8 cellular contexts compared by ENCODE assay signal in the genomic region with DNA sequence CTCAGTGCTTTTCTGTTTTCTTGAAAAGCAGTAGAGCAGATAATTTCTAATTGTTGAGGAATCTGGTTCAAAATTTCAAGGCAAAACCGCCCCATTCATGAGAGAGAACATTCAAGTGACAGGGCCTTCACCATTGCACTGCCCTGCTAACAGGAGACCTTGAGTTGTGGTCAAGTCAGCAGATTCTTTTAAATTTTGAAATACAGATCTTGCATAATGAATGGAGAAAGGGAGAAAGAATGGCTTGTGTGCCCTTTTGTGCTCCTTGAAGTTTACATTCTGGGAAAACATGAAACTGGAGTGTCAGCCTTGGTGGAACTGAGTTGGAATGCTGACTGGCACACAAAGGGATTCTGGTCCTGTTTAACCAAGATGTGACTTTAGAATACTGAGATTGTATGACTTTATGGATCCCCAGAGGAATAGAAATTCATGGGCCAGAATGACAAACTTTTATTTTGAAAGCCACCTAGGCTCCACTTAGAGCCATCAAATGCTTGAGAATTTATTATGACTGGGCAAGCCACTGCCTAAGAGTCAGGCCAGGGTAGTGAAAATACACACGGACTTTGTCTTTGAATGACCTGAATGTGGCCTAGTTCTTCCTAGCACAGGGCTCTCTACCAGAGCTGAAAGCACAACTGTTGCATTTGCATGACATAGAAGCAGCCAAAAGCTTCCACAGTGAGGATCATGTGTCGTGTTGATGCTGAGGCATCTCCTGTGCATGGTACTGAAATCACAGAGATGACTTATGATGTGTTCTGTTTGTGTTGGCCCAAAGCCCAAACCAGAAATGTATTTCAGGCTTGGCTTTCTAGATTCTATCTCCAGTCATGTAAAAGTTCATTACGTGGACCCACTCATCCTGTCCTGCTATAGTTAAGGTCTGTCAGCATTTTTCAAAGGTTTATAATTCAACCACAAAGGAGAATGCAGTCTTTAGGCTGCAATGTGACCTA.
A peak's percentile ranks its signal among the peaks of the same experiment; 100 is the strongest.
DNase-seq lines count a peak whose midpoint lies in the region; ATAC-seq and TF ChIP-seq lines count a peak whose summit lies in the region.

No MANE protein-coding gene starts in this region.

- H3K9me3 ChIP-seq in HAP-1 (no peaks in the 10 kb centered on the region), heart left ventricle (no peaks in the 10 kb centered on the region), skeletal muscle tissue (ENCODE audit: control insufficient read depth in 3 of 3, low read length in 3 of 3) (no peaks in the 10 kb centered on the region)

- no peak for TF ChIP-seq POLR2A in heart left ventricle (IDR thresholded peaks at IDR 0.05)

- in situ Hi-C loops in HAP-1 (cut with MboI; ENCODE audit: low sequenced_read_pairs) = no loop called here

- intact Hi-C loops in heart left ventricle (cut with DNase I) = loop anchor here in 3 of 10 donors (10.0 kb wide), 5 partner anchors 64 to 344 kb away; a partner anchor contains a TSS

- peak; percentile 88 for ATAC-seq in SK-N-SH treated with all-trans-retinoic acid at 6 μM for 48 hours
- peak; percentile 46 to 78 (median 70) for ATAC-seq in heart left ventricle
- ATAC-seq in HG03571 (IDR thresholded peaks at IDR 0.05; ENCODE audit: unreplicated experiment) = no peak
- no peak for ATAC-seq in GM19455 (IDR thresholded peaks at IDR 0.05; ENCODE audit: unreplicated experiment)

- H3K27ac ChIP-seq in heart left ventricle = peak overlapping the region in 11 of 12 donors; percentile 8 to 88 (median 78)
- peak overlapping the region; percentile 73 for H3K27ac ChIP-seq in skeletal muscle tissue (ENCODE audit: low read depth, low read length)

- no peak for TF ChIP-seq CTCF in heart left ventricle (IDR thresholded peaks at IDR 0.05)

- DNase-seq in HAP-1 (ENCODE audit: low spot score in 2 of 2) = peak; percentile 9 to 19
- peak in 3 of 5 donors; percentile 31 to 37 (median 33) for DNase-seq in heart left ventricle
- DNase-seq in NK-92 (lab: John Stamatoyannopoulos, UW; ENCODE audit: unreplicated experiment) = no peak
- no peak for DNase-seq in NCI-H524 treated with DMSO at 0.1 percent for 48 hours (lab: John Stamatoyannopoulos, UW)

- H3K4me1 ChIP-seq in HAP-1 = no peaks in the 10 kb centered on the region
- H3K4me1 ChIP-seq in heart left ventricle = peaks cover 0 to 57% (median 24%) of the 10 kb centered on the region in 12 donors
- H3K4me1 ChIP-seq in skeletal muscle tissue (ENCODE audit: control insufficient read depth in 3 of 3, insufficient read depth in 3 of 3, low read length in 3 of 3) = peaks cover 20 to 36% (median 30%) of the 10 kb centered on the region in 3 donors

- H3K27me3 ChIP-seq in HAP-1 (ENCODE audit: low read depth) = no peaks in the 10 kb centered on the region
- no peaks in the 10 kb centered on the region for H3K27me3 ChIP-seq in heart left ventricle
- H3K27me3 ChIP-seq in skeletal muscle tissue (ENCODE audit: control insufficient read depth in 3 of 3, insufficient read depth in 3 of 3, low read length in 3 of 3) = no peaks in the 10 kb centered on the region

- WGBS in heart left ventricle, 4 donors = 28 to 39% (median 30%) methylated on average over 4 of the region's 4 CpGs

- H3K9ac ChIP-seq in skeletal muscle tissue (ENCODE audit: low read depth in 1 of 3, low read length in 3 of 3) = no peak overlapping the region

- H3K4me3 ChIP-seq in HAP-1 (no peak overlapping the region), heart left ventricle (no peak overlapping the region), skeletal muscle tissue (ENCODE audit: low read length in 3 of 3) (no peak overlapping the region)

- H3K36me3 ChIP-seq in HAP-1 (replicated peaks) (no peaks in the 10 kb centered on the region), heart left ventricle (no peaks in the 10 kb centered on the region), skeletal muscle tissue (ENCODE audit: control insufficient read depth in 3 of 3, insufficient read depth in 3 of 3, low read length in 3 of 3) (no peaks in the 10 kb centered on the region)

TF ChIP-seq in SK-N-SH treated with all-trans-retinoic acid at 6 μM for 48 hours, 23 proteins besides CTCF, POLR2A, EP300 and RAD21 (continues in another document):
- TF ChIP-seq ARNTL (CRISPR knock-in tag; IDR thresholded peaks at IDR 0.05; ENCODE audit: borderline replicate concordance, low read depth) (no peak), CSDC2 (CRISPR knock-in tag; IDR thresholded peaks at IDR 0.05) (peak; percentile 48; the same call in 1 of the 2 replicates), TOX (CRISPR knock-in tag; IDR thresholded peaks at IDR 0.05; ENCODE audit: borderline replicate concordance) (0 out of 2 replicates have a peak, but pooled peaks have one; percentile 12), ZNF8 (CRISPR knock-in tag; IDR thresholded peaks at IDR 0.05) (0 out of 2 replicates have a peak, but pooled peaks have one; percentile 9), ZNF70 (CRISPR knock-in tag; IDR thresholded peaks at IDR 0.05) (0 out of 2 replicates have a peak, but pooled peaks have one; percentile 16), OSR1 (CRISPR knock-in tag; IDR thresholded peaks at IDR 0.05) (no peak), TCF4 (CRISPR knock-in tag; IDR thresholded peaks at IDR 0.05; ENCODE audit: borderline replicate concordance) (peak; percentile 61; the same call in 1 of the 2 replicates), BACH2 (CRISPR knock-in tag; IDR thresholded peaks at IDR 0.05; ENCODE audit: borderline replicate concordance) (no peak), ZFP3 (CRISPR knock-in tag; IDR thresholded peaks at IDR 0.05) (peak; percentile 74; the same call in 1 of the 2 replicates), ISL1 (CRISPR knock-in tag; IDR thresholded peaks at IDR 0.05) (peak; percentile 95), SNAI2 (CRISPR knock-in tag; IDR thresholded peaks at IDR 0.05) (peak; percentile 20; the same call in 1 of the 2 replicates), ZNF565 (CRISPR knock-in tag; conservative IDR thresholded peaks at IDR 0.05; ENCODE audit: low read depth) (no peak)
- TF ChIP-seq, protein P1, sequence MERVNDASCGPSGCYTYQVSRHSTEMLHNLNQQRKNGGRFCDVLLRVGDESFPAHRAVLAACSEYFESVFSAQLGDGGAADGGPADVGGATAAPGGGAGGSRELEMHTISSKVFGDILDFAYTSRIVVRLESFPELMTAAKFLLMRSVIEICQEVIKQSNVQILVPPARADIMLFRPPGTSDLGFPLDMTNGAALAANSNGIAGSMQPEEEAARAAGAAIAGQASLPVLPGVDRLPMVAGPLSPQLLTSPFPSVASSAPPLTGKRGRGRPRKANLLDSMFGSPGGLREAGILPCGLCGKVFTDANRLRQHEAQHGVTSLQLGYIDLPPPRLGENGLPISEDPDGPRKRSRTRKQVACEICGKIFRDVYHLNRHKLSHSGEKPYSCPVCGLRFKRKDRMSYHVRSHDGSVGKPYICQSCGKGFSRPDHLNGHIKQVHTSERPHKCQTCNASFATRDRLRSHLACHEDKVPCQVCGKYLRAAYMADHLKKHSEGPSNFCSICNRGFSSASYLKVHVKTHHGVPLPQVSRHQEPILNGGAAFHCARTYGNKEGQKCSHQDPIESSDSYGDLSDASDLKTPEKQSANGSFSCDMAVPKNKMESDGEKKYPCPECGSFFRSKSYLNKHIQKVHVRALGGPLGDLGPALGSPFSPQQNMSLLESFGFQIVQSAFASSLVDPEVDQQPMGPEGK (CRISPR knock-in tag; IDR thresholded peaks at IDR 0.05; ENCODE audit: borderline replicate concordance) = 0 out of 2 replicates have a peak, but pooled peaks have one; percentile 14
- TF ChIP-seq, protein P2, sequence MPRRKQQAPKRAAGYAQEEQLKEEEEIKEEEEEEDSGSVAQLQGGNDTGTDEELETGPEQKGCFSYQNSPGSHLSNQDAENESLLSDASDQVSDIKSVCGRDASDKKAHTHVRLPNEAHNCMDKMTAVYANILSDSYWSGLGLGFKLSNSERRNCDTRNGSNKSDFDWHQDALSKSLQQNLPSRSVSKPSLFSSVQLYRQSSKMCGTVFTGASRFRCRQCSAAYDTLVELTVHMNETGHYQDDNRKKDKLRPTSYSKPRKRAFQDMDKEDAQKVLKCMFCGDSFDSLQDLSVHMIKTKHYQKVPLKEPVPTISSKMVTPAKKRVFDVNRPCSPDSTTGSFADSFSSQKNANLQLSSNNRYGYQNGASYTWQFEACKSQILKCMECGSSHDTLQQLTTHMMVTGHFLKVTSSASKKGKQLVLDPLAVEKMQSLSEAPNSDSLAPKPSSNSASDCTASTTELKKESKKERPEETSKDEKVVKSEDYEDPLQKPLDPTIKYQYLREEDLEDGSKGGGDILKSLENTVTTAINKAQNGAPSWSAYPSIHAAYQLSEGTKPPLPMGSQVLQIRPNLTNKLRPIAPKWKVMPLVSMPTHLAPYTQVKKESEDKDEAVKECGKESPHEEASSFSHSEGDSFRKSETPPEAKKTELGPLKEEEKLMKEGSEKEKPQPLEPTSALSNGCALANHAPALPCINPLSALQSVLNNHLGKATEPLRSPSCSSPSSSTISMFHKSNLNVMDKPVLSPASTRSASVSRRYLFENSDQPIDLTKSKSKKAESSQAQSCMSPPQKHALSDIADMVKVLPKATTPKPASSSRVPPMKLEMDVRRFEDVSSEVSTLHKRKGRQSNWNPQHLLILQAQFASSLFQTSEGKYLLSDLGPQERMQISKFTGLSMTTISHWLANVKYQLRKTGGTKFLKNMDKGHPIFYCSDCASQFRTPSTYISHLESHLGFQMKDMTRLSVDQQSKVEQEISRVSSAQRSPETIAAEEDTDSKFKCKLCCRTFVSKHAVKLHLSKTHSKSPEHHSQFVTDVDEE (CRISPR knock-in tag; IDR thresholded peaks at IDR 0.05) = peak; percentile 92
- TF ChIP-seq, protein P3, sequence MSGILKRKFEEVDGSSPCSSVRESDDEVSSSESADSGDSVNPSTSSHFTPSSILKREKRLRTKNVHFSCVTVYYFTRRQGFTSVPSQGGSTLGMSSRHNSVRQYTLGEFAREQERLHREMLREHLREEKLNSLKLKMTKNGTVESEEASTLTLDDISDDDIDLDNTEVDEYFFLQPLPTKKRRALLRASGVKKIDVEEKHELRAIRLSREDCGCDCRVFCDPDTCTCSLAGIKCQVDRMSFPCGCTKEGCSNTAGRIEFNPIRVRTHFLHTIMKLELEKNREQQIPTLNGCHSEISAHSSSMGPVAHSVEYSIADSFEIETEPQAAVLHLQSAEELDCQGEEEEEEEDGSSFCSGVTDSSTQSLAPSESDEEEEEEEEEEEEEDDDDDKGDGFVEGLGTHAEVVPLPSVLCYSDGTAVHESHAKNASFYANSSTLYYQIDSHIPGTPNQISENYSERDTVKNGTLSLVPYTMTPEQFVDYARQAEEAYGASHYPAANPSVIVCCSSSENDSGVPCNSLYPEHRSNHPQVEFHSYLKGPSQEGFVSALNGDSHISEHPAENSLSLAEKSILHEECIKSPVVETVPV (CRISPR knock-in tag; IDR thresholded peaks at IDR 0.05) = 0 out of 2 replicates have a peak, but pooled peaks have one; percentile 68

Comparison
In these comparisons a context has a peak if more than half of its experiments do, and no peak if none do; other contexts are left out.
1. DNase-seq: peak in HAP-1 (2 of 2) and heart left ventricle (3 of 5); none in NK-92 (single experiment) and NCI-H524 treated with DMSO at 0.1 percent for 48 hours (single experiment).
2. ATAC-seq: peak in SK-N-SH treated with all-trans-retinoic acid at 6 μM for 48 hours (single experiment) and heart left ventricle (4 of 4); none in HG03571 (single experiment) and GM19455 (single experiment).